Comparison of ENCODE assay signal across 9 cellular contexts in genomic region chr1:6261615-6261995, GRCh38. TPM values are rescaled to one million over a fixed set of nuclear protein-coding genes. Genes with fewer than 3 reads are reported as not detected.
DNase-seq lines count a peak whose midpoint lies in the region; ATAC-seq and TF ChIP-seq lines count a peak whose summit lies in the region.
"Had no signal": no experiment of that assay in that cellular context is flagged by ENCODE, and none has a peak within 500 bp of the region (broad histone marks: within the 10 kb centered on the region; RNA-seq: fewer than 3 reads in every experiment).

No MANE protein-coding gene starts in this region.

- WGBS in transverse colon (ENCODE audit: low coverage in 1 of 2), 2 donors = 34% methylated on average over 15 of the region's 15 CpGs; no CpG with 5 or more reads in 1 of the 2 donors

- no peak for TF ChIP-seq EP300 in transverse colon (IDR thresholded peaks at IDR 0.05; ENCODE audit: low read depth)

- H3K27me3 ChIP-seq in transverse colon = peaks cover 20% of the 10 kb centered on the region

- peaks cover 11% of the 10 kb centered on the region for H3K27me3 Mint-ChIP-seq in activated naive CD4-positive, alpha-beta T cell treated with anti-CD3 and anti-CD28 coated beads for 36 hours (ENCODE audit: low read depth)
- peaks cover 20% of the 10 kb centered on the region for H3K27me3 Mint-ChIP-seq in activated naive CD8-positive, alpha-beta T cell treated with anti-CD3 and anti-CD28 coated beads for 36 hours
- H3K27me3 Mint-ChIP-seq in immature natural killer cell (ENCODE audit: low read depth in 3 of 3) = peaks cover 0 to 7% (median 0%) of the 10 kb centered on the region in 3 donors

- TF ChIP-seq CTCF in transverse colon (IDR thresholded peaks at IDR 0.05) = no peak

- H3K36me3 Mint-ChIP-seq in activated naive CD4-positive, alpha-beta T cell treated with anti-CD3 and anti-CD28 coated beads for 36 hours (ENCODE audit: low read depth) = no peaks in the 10 kb centered on the region
- H3K36me3 Mint-ChIP-seq in activated naive CD8-positive, alpha-beta T cell treated with anti-CD3 and anti-CD28 coated beads for 36 hours = no peaks in the 10 kb centered on the region
- H3K36me3 Mint-ChIP-seq in immature natural killer cell = no peaks in the 10 kb centered on the region

- no peak overlapping the region for H3K27ac Mint-ChIP-seq in activated naive CD4-positive, alpha-beta T cell treated with anti-CD3 and anti-CD28 coated beads for 36 hours
- no peak overlapping the region for H3K27ac Mint-ChIP-seq in activated naive CD8-positive, alpha-beta T cell treated with anti-CD3 and anti-CD28 coated beads for 36 hours
- no peak overlapping the region for H3K27ac Mint-ChIP-seq in immature natural killer cell

- peaks cover 3% of the 10 kb centered on the region for H3K4me1 Mint-ChIP-seq in activated naive CD4-positive, alpha-beta T cell treated with anti-CD3 and anti-CD28 coated beads for 36 hours (ENCODE audit: low read depth)
- no peaks in the 10 kb centered on the region for H3K4me1 Mint-ChIP-seq in activated naive CD8-positive, alpha-beta T cell treated with anti-CD3 and anti-CD28 coated beads for 36 hours
- peaks cover 6 to 10% of the 10 kb centered on the region in 2 donors for H3K4me1 Mint-ChIP-seq in immature natural killer cell

- DNase-seq in activated naive CD4-positive, alpha-beta T cell treated with anti-CD3 and anti-CD28 coated beads for 36 hours = no peak
- DNase-seq in activated naive CD4-positive, alpha-beta T cell treated with anti-CD3 and anti-CD28 coated beads, Interleukin-2, amount 50 U/mL, for 16 hours = no peak
- no peak for DNase-seq in activated naive CD8-positive, alpha-beta T cell treated with anti-CD3 and anti-CD28 coated beads for 36 hours
- DNase-seq in immature natural killer cell (no peak), transverse colon (no peak)
- DNase-seq in stimulated activated CD4-positive, alpha-beta T cell treated with anti-CD3 and anti-CD28 coated beads, Interleukin-15, amount 100 ng/mL, for 24 hours = no peak

- H3K27ac ChIP-seq in transverse colon = peak overlapping the region in 3 of 4 donors; percentile 43 to 70 (median 69)

- ATAC-seq in GM18505 (IDR thresholded peaks at IDR 0.05; ENCODE audit: unreplicated experiment) = no peak
- ATAC-seq in activated CD4-positive, CD25-positive, alpha-beta regulatory T cell treated with anti-CD3 and anti-CD28 coated beads, Interleukin-2, amount 50 U/mL, for 24 hours = no peak

- TF ChIP-seq POLR2A in transverse colon (IDR thresholded peaks at IDR 0.05) = no peak
- TF ChIP-seq POLR2A in GM18505 (IDR thresholded peaks at IDR 0.05; ENCODE audit: borderline replicate concordance, extremely low read depth, insufficient read depth, insufficient read length) = no peak

- peak overlapping the region; percentile 54 for H3K4me3 Mint-ChIP-seq in activated naive CD4-positive, alpha-beta T cell treated with anti-CD3 and anti-CD28 coated beads for 36 hours
- peak overlapping the region; percentile 40 for H3K4me3 Mint-ChIP-seq in activated naive CD8-positive, alpha-beta T cell treated with anti-CD3 and anti-CD28 coated beads for 36 hours
- H3K4me3 Mint-ChIP-seq in immature natural killer cell = peak overlapping the region; percentile 60 to 83 (median 74)

- no peaks in the 10 kb centered on the region for H3K36me3 ChIP-seq in transverse colon

- intact Hi-C loops in activated naive CD4-positive, alpha-beta T cell treated with anti-CD3 and anti-CD28 coated beads for 36 hours (cut with micrococcal nuclease) = no loop called here
- intact Hi-C loops in transverse colon (cut with DNase I; ENCODE audit: low total_unique reads) = no loop called here

- in situ Hi-C loops in transverse colon (cut with MboI; ENCODE audit: low pct_ligation_motif_present in 1 of 4, low pct_unique_long_range_greater_than_20kb in 1 of 4, low sequenced_read_pairs in 3 of 4) = no loop called here

- H3K9me3 Mint-ChIP-seq in activated naive CD4-positive, alpha-beta T cell treated with anti-CD3 and anti-CD28 coated beads for 36 hours = no peaks in the 10 kb centered on the region
- no peaks in the 10 kb centered on the region for H3K9me3 Mint-ChIP-seq in activated naive CD8-positive, alpha-beta T cell treated with anti-CD3 and anti-CD28 coated beads for 36 hours
- H3K9me3 Mint-ChIP-seq in immature natural killer cell = no peaks in the 10 kb centered on the region

- H3K4me1 ChIP-seq in transverse colon = peaks cover 5 to 25% (median 22%) of the 10 kb centered on the region in 4 donors

- H3K4me3 ChIP-seq in transverse colon = peak overlapping the region in 3 of 4 donors; percentile 58 to 66 (median 65)

- no peaks in the 10 kb centered on the region for H3K9me3 ChIP-seq in transverse colon

- CTCF ChIA-PET in activated naive CD4-positive, alpha-beta T cell treated with anti-CD3 and anti-CD28 coated beads for 36 hours (lab: Charles Lee) = no interaction called here

RNA-seq across cellular contexts. Expression of gene GPR153, which starts 0.7 kb away (rescaled TPM):
- under 1 TPM; 0.07 TPM for total RNA-seq in activated naive CD4-positive, alpha-beta T cell treated with anti-CD3 and anti-CD28 coated beads for 36 hours
- under 1 TPM; 0.54 to 0.56 TPM for total RNA-seq in activated naive CD8-positive, alpha-beta T cell treated with anti-CD3 and anti-CD28 coated beads for 36 hours
- polyA plus RNA-seq in immature natural killer cell = 1 to 10 TPM in 1 of 3 donors, under 1 TPM in 2; 0.58 to 1.5 (median 0.68) TPM
- 10 to 100 TPM; 15.6 to 38.2 (median 27.8) TPM for total RNA-seq in transverse colon

RNA-seq across cellular contexts. Expression of gene HES3, which starts 17.6 kb away (rescaled TPM):
- total RNA-seq in activated naive CD4-positive, alpha-beta T cell treated with anti-CD3 and anti-CD28 coated beads for 36 hours = not detected
- total RNA-seq in activated naive CD8-positive, alpha-beta T cell treated with anti-CD3 and anti-CD28 coated beads for 36 hours = not detected
- not detected for polyA plus RNA-seq in immature natural killer cell
- total RNA-seq in transverse colon = not detected
- total RNA-seq: mononuclear cell had no signal

RNA-seq across cellular contexts. Expression of gene ICMT, which starts 25.8 kb away (rescaled TPM):
- total RNA-seq in activated naive CD4-positive, alpha-beta T cell treated with anti-CD3 and anti-CD28 coated beads for 36 hours = 10 to 100 TPM; 31.3 to 33.2 TPM
- 10 to 100 TPM; 57.4 to 58.1 TPM for total RNA-seq in activated naive CD8-positive, alpha-beta T cell treated with anti-CD3 and anti-CD28 coated beads for 36 hours
- polyA plus RNA-seq in immature natural killer cell = 10 to 100 TPM; 17.3 to 30.7 (median 20.4) TPM
- total RNA-seq in transverse colon = 10 to 100 TPM; 21.3 to 84.1 (median 61.8) TPM

RNA-seq across cellular contexts. Expression of gene RNF207, which starts 55.7 kb away (rescaled TPM):
- 1 to 10 TPM; 3.2 to 4.1 TPM for total RNA-seq in activated naive CD4-positive, alpha-beta T cell treated with anti-CD3 and anti-CD28 coated beads for 36 hours
- 1 to 10 TPM; 5.0 to 6.2 TPM for total RNA-seq in activated naive CD8-positive, alpha-beta T cell treated with anti-CD3 and anti-CD28 coated beads for 36 hours
- polyA plus RNA-seq in immature natural killer cell = 1 to 10 TPM in 1 of 3 donors, under 1 TPM in 1, not detected in 1; 0.19 to 3.0 TPM
- 1,000 to 10,000 TPM in 1 of 4 donors, 100 to 1,000 TPM in 2, 10 to 100 TPM in 1; 82.6 to 1,341 (median 190) TPM for total RNA-seq in transverse colon

Comparison
In these comparisons a context has a peak if more than half of its experiments do, and no peak if none do; other contexts are left out.
1. RNA of gene GPR153, which starts 0.7 kb away (total RNA-seq): 15.6 to 38.2 TPM in transverse colon; 0.54 to 0.56 TPM in activated naive CD8-positive, alpha-beta T cell treated with anti-CD3 and anti-CD28 coated beads for 36 hours and 0.07 TPM in activated naive CD4-positive, alpha-beta T cell treated with anti-CD3 and anti-CD28 coated beads for 36 hours; every median in the first group is over 10 times any median in the second.
2. Peak in every context shown above with its lines, with median percentiles within 50 percentile points of each other: H3K4me3 Mint-ChIP-seq.